11 cellular contexts compared by ENCODE assay signal in the genomic region with DNA sequence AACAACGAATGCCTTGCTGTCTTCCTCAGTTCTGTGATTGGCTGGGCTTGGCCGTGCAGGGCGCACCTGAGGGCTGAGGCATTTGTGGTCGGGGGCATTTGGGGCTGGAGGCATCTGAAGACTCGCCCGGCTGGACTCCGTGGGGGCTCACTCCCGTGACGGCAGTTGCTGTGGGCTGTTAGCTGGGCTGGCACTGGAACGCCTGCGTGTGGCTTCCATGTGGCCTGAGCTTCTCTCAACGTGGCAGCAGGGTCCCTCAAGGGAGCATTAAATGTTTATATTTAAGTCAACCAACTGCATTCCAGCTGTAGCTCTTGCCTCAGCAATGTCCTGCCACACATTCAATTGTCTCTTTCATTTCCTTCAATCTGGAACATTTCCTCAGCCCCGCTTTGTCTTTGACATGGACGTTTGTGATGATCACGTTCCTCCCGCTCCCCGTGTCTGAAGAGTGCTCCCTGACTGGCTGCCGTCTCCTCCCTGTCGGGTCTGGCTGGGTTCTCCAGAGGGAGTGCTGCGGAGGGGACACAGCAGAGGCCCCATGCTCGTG. TPM values are rescaled to one million over a fixed set of nuclear protein-coding genes. Genes with fewer than 3 reads are reported as not detected.
A peak's percentile ranks its signal among the peaks of the same experiment; 100 is the strongest.
DNase-seq lines count a peak whose midpoint lies in the region; ATAC-seq and FAIRE-seq lines count a peak whose summit lies in the region.
"Had no signal": no experiment of that assay in that cellular context is flagged by ENCODE, and none has a peak within 500 bp of the region (broad histone marks: within the 10 kb centered on the region; RNA-seq: fewer than 3 reads in every experiment).

No MANE protein-coding gene starts in this region.

- ATAC-seq in stimulated activated naive B cell treated with anti-CD40 and anti-IgM and Interleukin-4, amounts not matched to agents 10 μg/mL and 1 μg/mL and 100 μg/mL, for 72 hours (replicated peaks): peak; percentile 62 to 75
- no peak for ATAC-seq in HG02763 (IDR thresholded peaks at IDR 0.05; ENCODE audit: unreplicated experiment)
- ATAC-seq in GM21526 (IDR thresholded peaks at IDR 0.05; ENCODE audit: low FRiP score, unreplicated experiment): no peak

- no peak for FAIRE-seq in GM19239 (lab: Jason Lieb, UNC)
- FAIRE-seq: A204.1 had no signal

- peaks cover 2% of the 10 kb centered on the region for H3K4me1 Mint-ChIP-seq in activated CD4-positive, alpha-beta T cell treated with anti-CD3 and anti-CD28 coated beads, Interleukin-2, amount 10 ng/mL, durations not matched to agents 24 days and 14 days
- peaks cover 11 to 20% of the 10 kb centered on the region in 2 donors for H3K4me1 Mint-ChIP-seq in stimulated activated naive B cell treated with anti-CD40 and anti-IgM and Interleukin-4, amounts not matched to agents 10 μg/mL and 1 μg/mL and 100 μg/mL, for 72 hours

- peaks cover 43% of the 10 kb centered on the region for H3K36me3 Mint-ChIP-seq in activated CD4-positive, alpha-beta T cell treated with anti-CD3 and anti-CD28 coated beads, Interleukin-2, amount 10 ng/mL, durations not matched to agents 24 days and 14 days (ENCODE audit: low read depth)
- peaks cover 46 to 55% of the 10 kb centered on the region in 2 donors for H3K36me3 Mint-ChIP-seq in stimulated activated naive B cell treated with anti-CD40 and anti-IgM and Interleukin-4, amounts not matched to agents 10 μg/mL and 1 μg/mL and 100 μg/mL, for 72 hours

- H3K27me3 ChIP-seq in adipocyte (replicated peaks; ENCODE audit: control insufficient read depth, insufficient read depth, low read length) (no peaks in the 10 kb centered on the region), layer of hippocampus (ENCODE audit: control insufficient read depth, insufficient read depth, low read length) (no peaks in the 10 kb centered on the region)
- H3K27me3 ChIP-seq: colonic mucosa had no signal

- H3K9me3 Mint-ChIP-seq in activated CD4-positive, alpha-beta T cell treated with anti-CD3 and anti-CD28 coated beads, Interleukin-2, amount 10 ng/mL, durations not matched to agents 24 days and 14 days: no peaks in the 10 kb centered on the region
- H3K9me3 Mint-ChIP-seq in stimulated activated naive B cell treated with anti-CD40 and anti-IgM and Interleukin-4, amounts not matched to agents 10 μg/mL and 1 μg/mL and 100 μg/mL, for 72 hours: no peaks in the 10 kb centered on the region

- peaks cover 34% of the 10 kb centered on the region for H3K4me1 ChIP-seq in adipocyte (ENCODE audit: control insufficient read depth, insufficient read depth, low read length)
- H3K4me1 ChIP-seq: colonic mucosa had no signal

- peak overlapping the region; percentile 10 for H3K27ac ChIP-seq in layer of hippocampus (ENCODE audit: low read depth, low read length)
- H3K27ac ChIP-seq: colonic mucosa had no signal

- peak overlapping the region; percentile 1 for H3K27ac Mint-ChIP-seq in activated CD4-positive, alpha-beta T cell treated with anti-CD3 and anti-CD28 coated beads, Interleukin-2, amount 10 ng/mL, durations not matched to agents 24 days and 14 days
- peak overlapping the region; percentile 15 for H3K27ac Mint-ChIP-seq in stimulated activated naive B cell treated with anti-CD40 and anti-IgM and Interleukin-4, amounts not matched to agents 10 μg/mL and 1 μg/mL and 100 μg/mL, for 72 hours

- H3K4me3 Mint-ChIP-seq in activated CD4-positive, alpha-beta T cell treated with anti-CD3 and anti-CD28 coated beads, Interleukin-2, amount 10 ng/mL, durations not matched to agents 24 days and 14 days: no peak overlapping the region
- H3K4me3 Mint-ChIP-seq in stimulated activated naive B cell treated with anti-CD40 and anti-IgM and Interleukin-4, amounts not matched to agents 10 μg/mL and 1 μg/mL and 100 μg/mL, for 72 hours: peak overlapping the region in 1 of 2 donors; percentile 10

- H3K36me3 ChIP-seq in adipocyte (ENCODE audit: control insufficient read depth, insufficient read depth, low read length, severe bottlenecking): peaks cover 36% of the 10 kb centered on the region

- intact Hi-C loops in activated CD4-positive, alpha-beta T cell treated with anti-CD3 and anti-CD28 coated beads, Interleukin-2, amount 10 ng/mL, durations not matched to agents 24 days and 14 days (cut with micrococcal nuclease): no loop called here

- H3K9me3 ChIP-seq in adipocyte (ENCODE audit: control insufficient read depth, low read length): no peaks in the 10 kb centered on the region
- H3K9me3 ChIP-seq: colonic mucosa had no signal

- H3K4me3 ChIP-seq in adipocyte (ENCODE audit: low read length): peak overlapping the region; percentile 64
- H3K4me3 ChIP-seq: colonic mucosa had no signal

- H3K9ac ChIP-seq in adipocyte (ENCODE audit: low read length): peak overlapping the region; percentile 81

- peaks cover under 1% of the 10 kb centered on the region for H3K27me3 Mint-ChIP-seq in activated CD4-positive, alpha-beta T cell treated with anti-CD3 and anti-CD28 coated beads, Interleukin-2, amount 10 ng/mL, durations not matched to agents 24 days and 14 days
- no peaks in the 10 kb centered on the region for H3K27me3 Mint-ChIP-seq in stimulated activated naive B cell treated with anti-CD40 and anti-IgM and Interleukin-4, amounts not matched to agents 10 μg/mL and 1 μg/mL and 100 μg/mL, for 72 hours

- no peak for DNase-seq in activated CD4-positive, alpha-beta T cell treated with anti-CD3 and anti-CD28 coated beads, Interleukin-2, amount 10 ng/mL, durations not matched to agents 24 days and 14 days
- no peak for DNase-seq in activated CD4-positive, alpha-beta T cell treated with anti-CD3 and anti-CD28 coated beads, Interleukin-2, amount 50 U/mL, for 4 hours
- DNase-seq in adipocyte (ENCODE audit: low read depth): peak; percentile 81
- no peak for DNase-seq in stimulated activated naive B cell treated with anti-CD40 and anti-IgM and Interleukin-4, amounts not matched to agents 10 μg/mL and 1 μg/mL and 100 μg/mL, for 72 hours
- DNase-seq in GM19239 (ENCODE audit: insufficient read length, low spot score): no peak
- DNase-seq: colonic mucosa, NCI-H1092 treated with DMSO at 0.1 percent for 48 hours had no signal

RNA-seq across cellular contexts. Expression of a gene that starts 21.0 kb away (rescaled TPM):
- total RNA-seq in activated CD4-positive, alpha-beta T cell treated with anti-CD3 and anti-CD28 coated beads, Interleukin-2, amount 10 ng/mL, durations not matched to agents 24 days and 14 days: not detected in 2 replicates

RNA-seq across cellular contexts. Expression of a gene that starts 36.4 kb away (rescaled TPM):
- total RNA-seq in activated CD4-positive, alpha-beta T cell treated with anti-CD3 and anti-CD28 coated beads, Interleukin-2, amount 10 ng/mL, durations not matched to agents 24 days and 14 days: not detected in 2 replicates

RNA-seq across cellular contexts. Expression of a gene that starts 45.4 kb away (rescaled TPM):
- 160 and 169 TPM in 2 replicates for total RNA-seq in activated CD4-positive, alpha-beta T cell treated with anti-CD3 and anti-CD28 coated beads, Interleukin-2, amount 10 ng/mL, durations not matched to agents 24 days and 14 days

Comparison
In these comparisons a context has a peak if more than half of its experiments do, and no peak if none do; other contexts are left out.
1. ATAC-seq: peak in stimulated activated naive B cell treated with anti-CD40 and anti-IgM and Interleukin-4, amounts not matched to agents 10 μg/mL and 1 μg/mL and 100 μg/mL, for 72 hours (2 of 2); none in HG02763 (single experiment) and GM21526 (single experiment).